ENCODE assay signal across 8 cellular contexts in genomic region chr17:18857864-18858566, GRCh38. TPM values are rescaled to one million over a fixed set of nuclear protein-coding genes. Genes with fewer than 3 reads are reported as not detected.
DNase-seq lines count a peak whose midpoint lies in the region; ATAC-seq and TF ChIP-seq lines count a peak whose summit lies in the region.

TSS of gene PRPSAP2 (plus strand) at chr17:18858131. CDS start at chr17:18865834, 7,703 bp downstream.

- peak within 1 kb of the TSS; percentile 94 for H3K9ac ChIP-seq in PC-3 (ENCODE audit: low read length)

- H3K9me3 ChIP-seq in Caco-2 (no peaks in the 10 kb centered on the region), PC-3 (ENCODE audit: low read length) (no peaks in the 10 kb centered on the region), mononuclear cell (ENCODE audit: low read depth, low read length) (no peaks in the 10 kb centered on the region)

- CTCF ChIA-PET in Caco-2 (lab: Charles Lee) (no interaction called here), PC-3 (lab: Charles Lee) (no interaction called here)

- H2AFZ ChIP-seq in PC-3 (ENCODE audit: low read length) = peak within 1 kb of the TSS; percentile 84

- peak; percentile 96 to 97 for DNase-seq in Caco-2
- DNase-seq in KBM-7 = peak; percentile 88
- DNase-seq in PC-3 = peak; percentile 94
- peak; percentile 92 for DNase-seq in activated T-cell treated with anti-CD3 and anti-CD28 coated beads for 4 hours
- DNase-seq in epidermal melanocyte (ENCODE audit: insufficient read length, low spot score) = peak; percentile 87
- DNase-seq in stimulated activated CD8-positive, alpha-beta memory T cell treated with anti-CD3 and anti-CD28 coated beads, Interleukin-2, amount 100 ng/mL, for 1 hour (ENCODE audit: low read depth in 2 of 2) = peak; percentile 87 to 94

- no peaks in the 10 kb centered on the region for H3K9me3 Mint-ChIP-seq in Caco-2 (ENCODE audit: unreplicated experiment)

- H3K4me3 Mint-ChIP-seq in Caco-2 (ENCODE audit: unreplicated experiment) = peak within 1 kb of the TSS; percentile 88

- peaks cover 1% of the 10 kb centered on the region for H3K36me3 ChIP-seq in Caco-2 (ENCODE audit: control insufficient read depth, insufficient read depth, low read length)
- H3K36me3 ChIP-seq in PC-3 (ENCODE audit: low read depth, low read length) = no peaks in the 10 kb centered on the region

- H3K27me3 ChIP-seq in Caco-2 (replicated peaks; ENCODE audit: control insufficient read depth, insufficient read depth, low read length) (no peaks in the 10 kb centered on the region), PC-3 (ENCODE audit: low read length) (no peaks in the 10 kb centered on the region), mononuclear cell (ENCODE audit: insufficient read depth, low read length) (no peaks in the 10 kb centered on the region)

- no peak for TF ChIP-seq CTCF in Caco-2 (IDR thresholded peaks at IDR 0.05; ENCODE audit: insufficient read depth in 1 of 2, low read depth in 1 of 2, low read length in 1 of 2, severe bottlenecking in 1 of 2, unreplicated experiment in 1 of 2)
- no peak for TF ChIP-seq CTCF in PC-3 (conservative IDR thresholded peaks at IDR 0.05; ENCODE audit: low read depth, low read length)

- no peaks in the 10 kb centered on the region for H3K27me3 Mint-ChIP-seq in Caco-2 (ENCODE audit: insufficient read depth, unreplicated experiment)

- peak within 1 kb of the TSS; percentile 80 for H3K27ac Mint-ChIP-seq in Caco-2 (ENCODE audit: unreplicated experiment)

- no peaks in the 10 kb centered on the region for H3F3A ChIP-seq in PC-3 (ENCODE audit: low read length, unreplicated experiment)

- in situ Hi-C loops in KBM-7 (cut with MboI; ENCODE audit: low pct_unique_long_range_greater_than_20kb, low sequenced_read_pairs) = no loop called here

- H3K27ac ChIP-seq in PC-3 (ENCODE audit: low read length) = peak within 1 kb of the TSS; percentile 32; the same call in 1 of the 2 replicates

- no TSS peak for BruUV-seq in Caco-2 (replicated peaks; lab: Mats Ljungman, UMichigan)
- BruUV-seq in PC-3 (replicated peaks; lab: Mats Ljungman, UMichigan) = no TSS peak

- H3K79me2 ChIP-seq in PC-3 (ENCODE audit: low read length) = peaks cover 50% of the 10 kb centered on the region

- peaks cover 25% of the 10 kb centered on the region for H3K4me1 Mint-ChIP-seq in Caco-2 (ENCODE audit: low read depth, unreplicated experiment)

- POLR2A ChIA-PET in Caco-2 (lab: Charles Lee) = interaction anchor here (0.7 kb wide), 1 partner anchor 543 kb away, joined by 3 read pairs; the partner anchor contains the start of genes SMCR8 and TOP3A
- POLR2A ChIA-PET in PC-3 (lab: Charles Lee; ENCODE audit: unreplicated experiment) = interaction anchor here (0.6 kb wide), 1 partner anchor 672 kb away, joined by 3 read pairs; no protein-coding TSS in a partner anchor

- H3K36me3 Mint-ChIP-seq in Caco-2 (ENCODE audit: insufficient read depth, unreplicated experiment) = peaks cover 18% of the 10 kb centered on the region

- intact Hi-C loops in Caco-2 (cut with micrococcal nuclease; ENCODE audit: unreplicated experiment) = loop anchor here (5.0 kb wide), 1 partner anchor 79 kb away; no protein-coding TSS in a partner anchor
- intact Hi-C loops in PC-3 (cut with micrococcal nuclease) = no loop called here

- H3K4me2 ChIP-seq in PC-3 (ENCODE audit: low read length) = peak within 1 kb of the TSS; percentile 86

- ATAC-seq in GM21529 (IDR thresholded peaks at IDR 0.05; ENCODE audit: unreplicated experiment) (peak; percentile 52), PC-3 (peak; percentile 59)

- H3K9me2 ChIP-seq in PC-3 (replicated peaks; ENCODE audit: low read length) = no peaks in the 10 kb centered on the region

- H3K4me3 ChIP-seq in Caco-2 (ENCODE audit: low read depth, low read length) (peak within 1 kb of the TSS; percentile 56), PC-3 (ENCODE audit: low read length) (peak within 1 kb of the TSS; percentile 99), mononuclear cell (ENCODE audit: low read length) (peak within 1 kb of the TSS; percentile 74)

- H4K20me1 ChIP-seq in PC-3 (ENCODE audit: low read length) = 0 out of 2 replicates have a peak, but pooled peaks cover 9% of the 10 kb centered on the region

- no peaks in the 10 kb centered on the region for H3K4me1 ChIP-seq in Caco-2
- H3K4me1 ChIP-seq in PC-3 (ENCODE audit: insufficient read depth, low read length) = peaks cover 28% of the 10 kb centered on the region
- peaks cover 55% of the 10 kb centered on the region for H3K4me1 ChIP-seq in mononuclear cell (ENCODE audit: insufficient read depth, low read length)

RNA-seq across cellular contexts. Expression of gene PRPSAP2, which starts in this region (rescaled TPM):
- total RNA-seq in Caco-2 (2022) (45.8 and 49.0 TPM in 2 replicates), PC-3 (2014; rRNA removed) (60.1 and 81.3 TPM in 2 replicates), mononuclear cell (33.4 TPM)

Comparison
In these comparisons a context has a peak if more than half of its experiments do, and no peak if none do; other contexts are left out.
1. Peak in every context shown above with its lines: DNase-seq, ATAC-seq, H3K4me3 ChIP-seq and H3K27ac ChIP-seq.